ENCODE assay signal across 1 cellular context in the genomic region with DNA sequence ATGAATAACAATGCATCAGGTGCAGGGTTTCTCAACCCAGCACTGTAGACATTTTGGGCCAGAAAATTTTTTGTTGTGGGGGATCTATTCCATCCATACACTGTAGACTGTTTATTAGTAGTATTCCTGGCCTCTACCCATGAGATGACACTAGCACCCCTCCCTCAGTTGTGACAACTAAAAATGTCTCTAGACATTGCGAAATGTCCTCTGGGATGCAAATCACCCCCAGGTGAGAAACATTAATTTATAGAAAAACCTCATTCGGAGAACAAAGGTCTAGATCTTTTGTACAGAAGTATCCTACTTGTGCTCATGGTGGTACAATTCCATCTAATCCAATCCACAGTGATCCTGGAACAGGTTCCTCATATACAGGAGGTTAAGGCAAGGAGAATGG.
A peak's percentile ranks its signal among the peaks of the same experiment; 100 is the strongest.
TF ChIP-seq lines count a peak whose summit lies in the region.

No MANE protein-coding gene starts in this region.

TF ChIP-seq in HepG2, 621 proteins besides CTCF, POLR2A, EP300 and RAD21:
- TF ChIP-seq CEBPB (IDR thresholded peaks at IDR 0.05; ENCODE audit: borderline replicate concordance, low read depth, low read length) (peak; percentile 70), ZNF232 (CRISPR knock-in tag; IDR thresholded peaks at IDR 0.05; ENCODE audit: borderline replicate concordance) (no peak), NFATC3 (CRISPR knock-in tag; IDR thresholded peaks at IDR 0.05) (no peak), MLLT10 (CRISPR knock-in tag; IDR thresholded peaks at IDR 0.05) (no peak)
- TF ChIP-seq, protein P1, sequence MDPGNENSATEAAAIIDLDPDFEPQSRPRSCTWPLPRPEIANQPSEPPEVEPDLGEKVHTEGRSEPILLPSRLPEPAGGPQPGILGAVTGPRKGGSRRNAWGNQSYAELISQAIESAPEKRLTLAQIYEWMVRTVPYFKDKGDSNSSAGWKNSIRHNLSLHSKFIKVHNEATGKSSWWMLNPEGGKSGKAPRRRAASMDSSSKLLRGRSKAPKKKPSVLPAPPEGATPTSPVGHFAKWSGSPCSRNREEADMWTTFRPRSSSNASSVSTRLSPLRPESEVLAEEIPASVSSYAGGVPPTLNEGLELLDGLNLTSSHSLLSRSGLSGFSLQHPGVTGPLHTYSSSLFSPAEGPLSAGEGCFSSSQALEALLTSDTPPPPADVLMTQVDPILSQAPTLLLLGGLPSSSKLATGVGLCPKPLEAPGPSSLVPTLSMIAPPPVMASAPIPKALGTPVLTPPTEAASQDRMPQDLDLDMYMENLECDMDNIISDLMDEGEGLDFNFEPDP (CRISPR knock-in tag; conservative IDR thresholded peaks at IDR 0.05), result no peak
